Comparison of ENCODE assay signal across 14 cellular contexts in the genomic region with DNA sequence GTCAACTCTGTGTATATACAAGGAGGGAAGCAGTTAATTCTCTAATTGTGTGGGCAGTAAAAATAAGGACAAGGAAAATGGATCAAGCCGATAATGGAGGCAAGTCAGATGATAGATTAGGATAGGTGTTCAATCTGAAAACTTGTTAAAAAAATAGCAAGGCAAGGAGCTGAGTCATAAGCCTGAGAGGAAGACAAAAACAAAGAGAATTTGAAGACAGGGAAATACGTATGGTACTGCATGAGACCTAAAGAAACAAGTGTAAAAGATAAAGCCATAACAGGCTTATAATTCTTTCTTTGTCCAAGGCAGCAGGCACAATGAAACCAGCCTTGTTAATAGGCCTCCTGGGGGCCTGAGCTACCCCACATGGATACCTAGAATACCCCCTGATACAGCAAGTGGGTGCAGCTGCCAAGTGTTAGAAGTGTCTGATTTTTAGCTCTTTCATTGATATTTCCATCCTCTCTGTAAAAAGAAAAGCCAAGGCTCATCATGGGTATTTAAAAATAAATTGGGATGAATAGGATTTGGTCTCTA.
A peak's percentile ranks its signal among the peaks of the same experiment; 100 is the strongest.
DNase-seq lines count a peak whose midpoint lies in the region; ATAC-seq and TF ChIP-seq lines count a peak whose summit lies in the region.
"Had no signal": no experiment of that assay in that cellular context is flagged by ENCODE, and none has a peak within 500 bp of the region (broad histone marks: within the 10 kb centered on the region; RNA-seq: fewer than 3 reads in every experiment).

No MANE protein-coding gene starts in this region.

- H3K4me3 ChIP-seq in HAP-1: no peak overlapping the region
- H3K4me3 ChIP-seq: GM12878 had no signal

- H3K9me3 ChIP-seq in HAP-1: no peaks in the 10 kb centered on the region

- CTCF ChIA-PET in WTC11 (lab: Charles Lee): no interaction called here

- POLR2A ChIA-PET in WTC11 (lab: Charles Lee): no interaction called here

- H3K36me3 ChIP-seq in HAP-1 (replicated peaks): no peaks in the 10 kb centered on the region

- H3K27me3 ChIP-seq in HAP-1 (ENCODE audit: low read depth): no peaks in the 10 kb centered on the region

- TF ChIP-seq CTCF in progenitor cell of endocrine pancreas (IDR thresholded peaks at IDR 0.05; ENCODE audit: unreplicated experiment) (no peak), WTC11 (IDR thresholded peaks at IDR 0.05) (no peak)

- no peaks in the 10 kb centered on the region for H3K9me3 Mint-ChIP-seq in progenitor cell of endocrine pancreas (ENCODE audit: low read depth)
- H3K9me3 Mint-ChIP-seq in WTC11: peaks cover 20% of the 10 kb centered on the region

- H3K4me1 Mint-ChIP-seq in progenitor cell of endocrine pancreas (ENCODE audit: low read depth) (peaks cover 6% of the 10 kb centered on the region), WTC11 (no peaks in the 10 kb centered on the region)
- H3K4me1 Mint-ChIP-seq: B cell had no signal

- H3K27ac Mint-ChIP-seq in progenitor cell of endocrine pancreas (no peak overlapping the region), WTC11 (no peak overlapping the region)
- H3K27ac Mint-ChIP-seq: B cell; CD4-positive, alpha-beta T cell had no signal

- H3K27me3 Mint-ChIP-seq in progenitor cell of endocrine pancreas: no peaks in the 10 kb centered on the region
- H3K27me3 Mint-ChIP-seq in WTC11 (ENCODE audit: low read depth): no peaks in the 10 kb centered on the region; the same call in 1 of the 2 replicates
- H3K27me3 Mint-ChIP-seq: B cell; CD4-positive, alpha-beta T cell had no signal

- in situ Hi-C loops in HAP-1 (cut with MboI; ENCODE audit: low sequenced_read_pairs) (no loop called here), SK-MEL-5 (cut with HindIII; ENCODE audit: low pct_unique_long_range_greater_than_20kb, low sequenced_read_pairs) (no loop called here)

- DNase-seq in HAP-1 (ENCODE audit: low spot score in 2 of 2): peak; percentile 5 to 11
- DNase-seq in SK-MEL-5 (ENCODE audit: low read depth, low spot score): peak; percentile 73
- peak; percentile 56 for DNase-seq in glomerular endothelial cell (ENCODE audit: extremely low read depth, low read depth, low spot score)
- no peak for DNase-seq in SIG-M5 (lab: John Stamatoyannopoulos, UW)
- no peak for DNase-seq in progenitor cell of endocrine pancreas (ENCODE audit: low spot score, unreplicated experiment)
- no peak for DNase-seq in WTC11 (ENCODE audit: low spot score)
- DNase-seq in medulla oblongata (ENCODE audit: extremely low spot score): no peak
- DNase-seq: C1 segment of cervical spinal cord; CD4-positive, alpha-beta T cell; DMS79; GOT3 had no signal

- no peak for ATAC-seq in WTC11
- ATAC-seq: GM12878, HCT116 had no signal

- H3K4me1 ChIP-seq in HAP-1: no peaks in the 10 kb centered on the region

- no peak overlapping the region for H3K4me3 Mint-ChIP-seq in progenitor cell of endocrine pancreas (ENCODE audit: low read depth)
- H3K4me3 Mint-ChIP-seq in WTC11: no peak overlapping the region
- H3K4me3 Mint-ChIP-seq: B cell; CD4-positive, alpha-beta T cell had no signal

- H3K36me3 Mint-ChIP-seq in progenitor cell of endocrine pancreas (ENCODE audit: insufficient read depth) (no peaks in the 10 kb centered on the region), WTC11 (peaks cover 2% of the 10 kb centered on the region; the same call in 1 of the 2 replicates)

TF ChIP-seq in WTC11, 78 proteins besides CTCF, POLR2A, EP300 and RAD21:
- TF ChIP-seq SMAD4 (CRISPR knock-in tag; IDR thresholded peaks at IDR 0.05) (no peak), HMGA2 (CRISPR knock-in tag; IDR thresholded peaks at IDR 0.05) (no peak), NR2C2 (CRISPR knock-in tag; IDR thresholded peaks at IDR 0.05) (no peak), KAT7 (CRISPR knock-in tag; IDR thresholded peaks at IDR 0.05; ENCODE audit: borderline replicate concordance) (no peak)
- TF ChIP-seq, protein P1, sequence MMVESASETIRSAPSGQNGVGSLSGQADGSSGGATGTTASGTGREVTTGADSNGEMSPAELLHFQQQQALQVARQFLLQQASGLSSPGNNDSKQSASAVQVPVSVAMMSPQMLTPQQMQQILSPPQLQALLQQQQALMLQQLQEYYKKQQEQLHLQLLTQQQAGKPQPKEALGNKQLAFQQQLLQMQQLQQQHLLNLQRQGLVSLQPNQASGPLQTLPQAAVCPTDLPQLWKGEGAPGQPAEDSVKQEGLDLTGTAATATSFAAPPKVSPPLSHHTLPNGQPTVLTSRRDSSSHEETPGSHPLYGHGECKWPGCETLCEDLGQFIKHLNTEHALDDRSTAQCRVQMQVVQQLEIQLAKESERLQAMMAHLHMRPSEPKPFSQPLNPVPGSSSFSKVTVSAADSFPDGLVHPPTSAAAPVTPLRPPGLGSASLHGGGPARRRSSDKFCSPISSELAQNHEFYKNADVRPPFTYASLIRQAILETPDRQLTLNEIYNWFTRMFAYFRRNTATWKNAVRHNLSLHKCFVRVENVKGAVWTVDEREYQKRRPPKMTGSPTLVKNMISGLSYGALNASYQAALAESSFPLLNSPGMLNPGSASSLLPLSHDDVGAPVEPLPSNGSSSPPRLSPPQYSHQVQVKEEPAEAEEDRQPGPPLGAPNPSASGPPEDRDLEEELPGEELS (CRISPR knock-in tag; IDR thresholded peaks at IDR 0.05): no peak
- TF ChIP-seq, protein P2, sequence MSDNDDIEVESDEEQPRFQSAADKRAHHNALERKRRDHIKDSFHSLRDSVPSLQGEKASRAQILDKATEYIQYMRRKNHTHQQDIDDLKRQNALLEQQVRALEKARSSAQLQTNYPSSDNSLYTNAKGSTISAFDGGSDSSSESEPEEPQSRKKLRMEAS (CRISPR knock-in tag; IDR thresholded peaks at IDR 0.05): no peak
- TF ChIP-seq, protein P3, sequence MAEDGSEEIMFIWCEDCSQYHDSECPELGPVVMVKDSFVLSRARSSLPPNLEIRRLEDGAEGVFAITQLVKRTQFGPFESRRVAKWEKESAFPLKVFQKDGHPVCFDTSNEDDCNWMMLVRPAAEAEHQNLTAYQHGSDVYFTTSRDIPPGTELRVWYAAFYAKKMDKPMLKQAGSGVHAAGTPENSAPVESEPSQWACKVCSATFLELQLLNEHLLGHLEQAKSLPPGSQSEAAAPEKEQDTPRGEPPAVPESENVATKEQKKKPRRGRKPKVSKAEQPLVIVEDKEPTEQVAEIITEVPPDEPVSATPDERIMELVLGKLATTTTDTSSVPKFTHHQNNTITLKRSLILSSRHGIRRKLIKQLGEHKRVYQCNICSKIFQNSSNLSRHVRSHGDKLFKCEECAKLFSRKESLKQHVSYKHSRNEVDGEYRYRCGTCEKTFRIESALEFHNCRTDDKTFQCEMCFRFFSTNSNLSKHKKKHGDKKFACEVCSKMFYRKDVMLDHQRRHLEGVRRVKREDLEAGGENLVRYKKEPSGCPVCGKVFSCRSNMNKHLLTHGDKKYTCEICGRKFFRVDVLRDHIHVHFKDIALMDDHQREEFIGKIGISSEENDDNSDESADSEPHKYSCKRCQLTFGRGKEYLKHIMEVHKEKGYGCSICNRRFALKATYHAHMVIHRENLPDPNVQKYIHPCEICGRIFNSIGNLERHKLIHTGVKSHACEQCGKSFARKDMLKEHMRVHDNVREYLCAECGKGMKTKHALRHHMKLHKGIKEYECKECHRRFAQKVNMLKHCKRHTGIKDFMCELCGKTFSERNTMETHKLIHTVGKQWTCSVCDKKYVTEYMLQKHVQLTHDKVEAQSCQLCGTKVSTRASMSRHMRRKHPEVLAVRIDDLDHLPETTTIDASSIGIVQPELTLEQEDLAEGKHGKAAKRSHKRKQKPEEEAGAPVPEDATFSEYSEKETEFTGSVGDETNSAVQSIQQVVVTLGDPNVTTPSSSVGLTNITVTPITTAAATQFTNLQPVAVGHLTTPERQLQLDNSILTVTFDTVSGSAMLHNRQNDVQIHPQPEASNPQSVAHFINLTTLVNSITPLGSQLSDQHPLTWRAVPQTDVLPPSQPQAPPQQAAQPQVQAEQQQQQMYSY (CRISPR knock-in tag; IDR thresholded peaks at IDR 0.05): no peak

Comparison
In these comparisons a context has a peak if more than half of its experiments do, and no peak if none do; other contexts are left out.
1. DNase-seq: peak in HAP-1 (2 of 2), SK-MEL-5 (single experiment) and glomerular endothelial cell (single experiment); none in SIG-M5 (single experiment), progenitor cell of endocrine pancreas (single experiment), WTC11 (single experiment) and medulla oblongata (single experiment).